17 cellular contexts compared by ENCODE assay signal in genomic region chr7:2436341-2437104, GRCh38. TPM values are rescaled to one million over a fixed set of nuclear protein-coding genes. Genes with fewer than 3 reads are reported as not detected.
"Had no signal": no experiment of that assay in that cellular context is flagged by ENCODE, and none has a peak within 500 bp of the region (broad histone marks: within the 10 kb centered on the region; RNA-seq: fewer than 3 reads in every experiment).

No MANE protein-coding gene starts in this region.

- H3K4me1 Mint-ChIP-seq: stimulated activated naive CD8-positive, alpha-beta T cell treated with anti-CD3 and anti-CD28 coated beads, Interleukin-15, amount 100 ng/mL, for 72 hours had no signal

- H3K36me3 ChIP-seq: uterus had no signal

- H3K4me1 ChIP-seq: uterus had no signal

- H3K4me3 Mint-ChIP-seq: nephron; stimulated activated naive CD8-positive, alpha-beta T cell treated with anti-CD3 and anti-CD28 coated beads, Interleukin-15, amount 100 ng/mL, for 72 hours; T-cell had no signal

- ATAC-seq: stimulated activated naive CD8-positive, alpha-beta T cell treated with anti-CD3 and anti-CD28 coated beads, Interleukin-15, amount 100 ng/mL, for 72 hours; T-cell had no signal

- H3K27ac ChIP-seq: brain microvascular endothelial cell, left lung, thyroid gland, uterus, VCaP had no signal

- H3K27me3 ChIP-seq: brain microvascular endothelial cell, left lung, thyroid gland, uterus had no signal

- H3K27ac Mint-ChIP-seq: activated T-helper 2 cell treated with anti-CD3 and anti-CD28 coated beads, Interferon-gamma antibody, Interleukin-2, Interleukin-4, amounts not matched to agents 10 μg/mL and 5 μg/mL and 100 μg/mL, durations not matched to agents 14 hours and 24 hours and 36 hours; nephron; stimulated activated naive CD8-positive, alpha-beta T cell treated with anti-CD3 and anti-CD28 coated beads, Interleukin-15, amount 100 ng/mL, for 72 hours; T-cell had no signal

- H3K9me3 Mint-ChIP-seq: activated T-helper 2 cell treated with anti-CD3 and anti-CD28 coated beads, Interferon-gamma antibody, Interleukin-2, Interleukin-4, amounts not matched to agents 10 μg/mL and 5 μg/mL and 100 μg/mL, durations not matched to agents 14 hours and 24 hours and 36 hours; stimulated activated naive CD8-positive, alpha-beta T cell treated with anti-CD3 and anti-CD28 coated beads, Interleukin-15, amount 100 ng/mL, for 72 hours; T-cell had no signal

- H3K4me3 ChIP-seq: left lung, thyroid gland, uterus had no signal

- H3K9me3 ChIP-seq: thyroid gland, uterus had no signal

- DNase-seq: activated naive CD4-positive, alpha-beta T cell treated with anti-CD3 and anti-CD28 coated beads, Interleukin-2, amount 50 U/mL, for 16 hours; brain microvascular endothelial cell; mesenchymal stem cell; stimulated activated CD4-positive, alpha-beta T cell treated with anti-CD3 and anti-CD28 coated beads, Interleukin-15, amount 100 ng/mL, for 24 hours; stimulated activated CD4-positive, alpha-beta T cell treated with anti-CD3 and anti-CD28 coated beads, Interleukin-4, amount 100 ng/mL, for 24 hours; stimulated activated naive CD8-positive, alpha-beta T cell treated with anti-CD3 and anti-CD28 coated beads, Interleukin-15, amount 100 ng/mL, for 72 hours; T-cell; thyroid gland; uterus had no signal

- H3K27me3 Mint-ChIP-seq: stimulated activated naive CD8-positive, alpha-beta T cell treated with anti-CD3 and anti-CD28 coated beads, Interleukin-15, amount 100 ng/mL, for 72 hours; T-cell had no signal

RNA-seq across cellular contexts. Expression of gene GRIFIN, which starts 39.7 kb away (rescaled TPM):
- total RNA-seq: activated T-helper 2 cell treated with anti-CD3 and anti-CD28 coated beads, Interferon-gamma antibody, Interleukin-2, Interleukin-4, amounts not matched to agents 10 μg/mL and 5 μg/mL and 100 μg/mL, durations not matched to agents 14 hours and 24 hours and 36 hours; cerebellum; dermis microvascular lymphatic vessel endothelial cell; esophagus mucosa; left lung; omental fat pad; T-cell; thyroid gland; uterus had no signal
